ENCODE assay signal across 4 cellular contexts in the genomic region with DNA sequence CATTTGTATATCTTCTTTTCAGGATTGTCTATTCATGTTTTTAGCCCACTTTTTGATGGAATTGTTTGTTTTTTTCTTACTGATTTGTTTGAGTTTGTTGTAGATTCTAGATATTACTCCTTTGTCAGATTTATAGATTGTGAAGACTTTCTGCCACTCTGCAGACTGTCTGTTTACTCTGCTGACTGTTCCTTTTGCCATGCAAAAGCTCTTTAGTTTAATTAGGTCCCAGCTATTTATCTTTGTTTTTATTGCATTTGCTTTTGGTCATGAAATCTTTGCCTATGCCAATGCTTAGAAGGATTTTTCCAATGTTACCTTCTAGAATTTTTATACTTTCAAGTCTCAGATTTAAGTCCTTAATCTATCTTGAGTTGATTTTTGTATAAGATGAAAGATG.
DNase-seq lines count a peak whose midpoint lies in the region; ATAC-seq and TF ChIP-seq lines count a peak whose summit lies in the region.
"Not testable (repeated sequence)": the region's sequence is repeated elsewhere in the genome, so short reads cannot be mapped to it uniquely, and the experiment has no call there.

No MANE protein-coding gene starts in this region.

- H3K4me1 Mint-ChIP-seq in progenitor cell of endocrine pancreas (ENCODE audit: low read depth): not testable (repeated sequence)

- not testable (repeated sequence) for H3F3A ChIP-seq in PC-3 (ENCODE audit: low read length, unreplicated experiment)

- H3K36me3 Mint-ChIP-seq in progenitor cell of endocrine pancreas (ENCODE audit: insufficient read depth): not testable (repeated sequence)

- not testable (repeated sequence) for H3K36me3 ChIP-seq in PC-3 (ENCODE audit: low read depth, low read length)

- intact Hi-C loops in PC-3 (cut with micrococcal nuclease): loop anchor here (1.0 kb wide), 2 partner anchors 29 to 87 kb away; no protein-coding TSS in a partner anchor

- not testable (repeated sequence) for H3K27ac ChIP-seq in PC-3 (ENCODE audit: low read length)
- H3K27ac ChIP-seq in VCaP: peak overlapping the region; percentile 66

- not testable (repeated sequence) for H3K4me3 Mint-ChIP-seq in progenitor cell of endocrine pancreas (ENCODE audit: low read depth)

- not testable (repeated sequence) for H4K20me1 ChIP-seq in PC-3 (ENCODE audit: low read length)

- H3K27me3 ChIP-seq in PC-3 (ENCODE audit: low read length): not testable (repeated sequence)

- H3K9ac ChIP-seq in PC-3 (ENCODE audit: low read length): not testable (repeated sequence)

- H3K9me3 ChIP-seq in PC-3 (ENCODE audit: low read length): not testable (repeated sequence)

- not testable (repeated sequence) for H3K4me3 ChIP-seq in LNCaP clone FGC (ENCODE audit: low read depth, low read length); PC-3 (ENCODE audit: low read length)

- ATAC-seq in PC-3: peak; percentile 74

- not testable (repeated sequence) for H3K79me2 ChIP-seq in PC-3 (ENCODE audit: low read length)

- H2AFZ ChIP-seq in PC-3 (ENCODE audit: low read length): not testable (repeated sequence)

- CTCF ChIA-PET in PC-3 (lab: Charles Lee): interaction anchor here (0.6 kb wide), 1 partner anchor 158 kb away, joined by 5 read pairs; no protein-coding TSS in a partner anchor

- not testable (repeated sequence) for TF ChIP-seq CTCF in LNCaP clone FGC (IDR thresholded peaks at IDR 0.05; ENCODE audit: control insufficient read depth, extremely low read depth, insufficient read depth); PC-3 (conservative IDR thresholded peaks at IDR 0.05; ENCODE audit: low read depth, low read length); VCaP (conservative IDR thresholded peaks at IDR 0.05); progenitor cell of endocrine pancreas (IDR thresholded peaks at IDR 0.05; ENCODE audit: unreplicated experiment)

- not testable (repeated sequence) for H3K4me1 ChIP-seq in PC-3 (ENCODE audit: insufficient read depth, low read length)

- H3K4me2 ChIP-seq in PC-3 (ENCODE audit: low read length): not testable (repeated sequence)

- H3K27ac Mint-ChIP-seq in progenitor cell of endocrine pancreas: peak overlapping the region; percentile 27

- peaks cover 40% of the 10 kb centered on the region for H3K9me3 Mint-ChIP-seq in progenitor cell of endocrine pancreas (ENCODE audit: low read depth)

- not testable (repeated sequence) for BruUV-seq in PC-3 (replicated peaks; lab: Mats Ljungman, UMichigan)

- not testable (repeated sequence) for H3K9me2 ChIP-seq in PC-3 (replicated peaks; ENCODE audit: low read length)

- H3K27me3 Mint-ChIP-seq in progenitor cell of endocrine pancreas: not testable (repeated sequence)

- DNase-seq in LNCaP clone FGC (ENCODE audit: low read depth): peak; percentile 23
- DNase-seq in PC-3: peak; percentile 12
- not testable (repeated sequence) for DNase-seq in progenitor cell of endocrine pancreas (ENCODE audit: low spot score, unreplicated experiment)

- POLR2A ChIA-PET in PC-3 (lab: Charles Lee; ENCODE audit: unreplicated experiment): not testable (repeated sequence)
